12 cellular contexts compared by ENCODE assay signal in the genomic region with DNA sequence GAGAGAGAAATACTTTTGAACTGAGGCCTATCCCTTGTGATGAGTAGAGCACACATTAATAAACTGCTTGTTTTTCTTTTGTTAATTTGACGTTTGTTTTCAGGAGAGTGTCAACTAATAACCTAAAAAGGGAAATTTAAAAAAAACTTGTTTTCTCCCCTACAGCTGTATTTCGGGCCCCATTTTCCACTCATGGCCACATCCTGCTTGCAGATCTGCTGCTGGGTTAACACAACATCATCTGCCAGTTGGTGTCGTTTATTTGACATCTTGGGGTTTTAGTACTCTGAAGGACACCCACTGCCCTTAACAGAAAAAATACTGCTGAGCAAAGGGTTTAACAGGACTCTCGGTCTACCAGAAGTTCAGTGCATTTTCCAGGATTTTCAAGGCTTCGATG. TPM values are rescaled to one million over a fixed set of nuclear protein-coding genes. Genes with fewer than 3 reads are reported as not detected.
A peak's percentile ranks its signal among the peaks of the same experiment; 100 is the strongest.
DNase-seq lines count a peak whose midpoint lies in the region; ATAC-seq lines count a peak whose summit lies in the region.
"Had no signal": no experiment of that assay in that cellular context is flagged by ENCODE, and none has a peak within 500 bp of the region (broad histone marks: within the 10 kb centered on the region; RNA-seq: fewer than 3 reads in every experiment).

No MANE protein-coding gene starts in this region.

- DNase-seq in activated CD8-positive, alpha-beta memory T cell treated with anti-CD3 and anti-CD28 coated beads, Interleukin-2, amount 10 ng/mL, durations not matched to agents 7 days and 5 days: peak; percentile 87
- no peak for DNase-seq in activated CD8-positive, alpha-beta memory T cell treated with anti-CD3 and anti-CD28 coated beads for 24 hours
- peak; percentile 33 for DNase-seq in activated CD8-positive, alpha-beta memory T cell treated with anti-CD3 and anti-CD28 coated beads, Interleukin-2, amount 50 U/mL, for 4 hours
- DNase-seq in stimulated activated naive CD8-positive, alpha-beta T cell treated with anti-CD3 and anti-CD28 coated beads, Interleukin-15, Interleukin-2, amounts not matched to agents 100 U/mL and 50 U/mL, for 24 hours: peak; percentile 33
- no peak for DNase-seq in NCI-H2227 (lab: John Stamatoyannopoulos, UW; ENCODE audit: unreplicated experiment)
- DNase-seq in DMS53 (lab: John Stamatoyannopoulos, UW): no peak
- no peak for DNase-seq in caudate nucleus (lab: John Stamatoyannopoulos, UW)
- DNase-seq: islet precursor cell had no signal

- H3K27me3 ChIP-seq in mononuclear cell (ENCODE audit: insufficient read depth, low read length): no peaks in the 10 kb centered on the region

- no peak overlapping the region for H3K27ac ChIP-seq in caudate nucleus (ENCODE audit: low read depth, low read length)
- H3K27ac ChIP-seq: A549 had no signal

- H3K27ac Mint-ChIP-seq in activated CD8-positive, alpha-beta memory T cell treated with anti-CD3 and anti-CD28 coated beads, Interleukin-2, amount 10 ng/mL, durations not matched to agents 7 days and 5 days: peak overlapping the region; percentile 92

- peaks cover 9% of the 10 kb centered on the region for H3K4me1 ChIP-seq in mononuclear cell (ENCODE audit: insufficient read depth, low read length)
- H3K4me1 ChIP-seq: A549 had no signal

- H3K4me3 Mint-ChIP-seq in activated CD8-positive, alpha-beta memory T cell treated with anti-CD3 and anti-CD28 coated beads, Interleukin-2, amount 10 ng/mL, durations not matched to agents 7 days and 5 days: peak overlapping the region; percentile 89

- H3K36me3 Mint-ChIP-seq in activated CD8-positive, alpha-beta memory T cell treated with anti-CD3 and anti-CD28 coated beads, Interleukin-2, amount 10 ng/mL, durations not matched to agents 7 days and 5 days: peaks cover 32% of the 10 kb centered on the region

- no peaks in the 10 kb centered on the region for H3K9me3 ChIP-seq in mononuclear cell (ENCODE audit: low read depth, low read length)
- H3K9me3 ChIP-seq: A549 had no signal

- peaks cover 28% of the 10 kb centered on the region for H3K4me1 Mint-ChIP-seq in activated CD8-positive, alpha-beta memory T cell treated with anti-CD3 and anti-CD28 coated beads, Interleukin-2, amount 10 ng/mL, durations not matched to agents 7 days and 5 days

- H3K9me3 Mint-ChIP-seq in activated CD8-positive, alpha-beta memory T cell treated with anti-CD3 and anti-CD28 coated beads, Interleukin-2, amount 10 ng/mL, durations not matched to agents 7 days and 5 days (ENCODE audit: low read depth): peaks cover 4% of the 10 kb centered on the region

- CTCF ChIA-PET in activated CD8-positive, alpha-beta memory T cell treated with anti-CD3 and anti-CD28 coated beads, Interleukin-2, amount 10 ng/mL, durations not matched to agents 7 days and 5 days (lab: Charles Lee): interaction anchor here (2.3 kb wide), 1 partner anchor 79 kb away, joined by 8 read pairs; a partner anchor contains a TSS

- H3K27me3 Mint-ChIP-seq in activated CD8-positive, alpha-beta memory T cell treated with anti-CD3 and anti-CD28 coated beads, Interleukin-2, amount 10 ng/mL, durations not matched to agents 7 days and 5 days: no peaks in the 10 kb centered on the region

- ATAC-seq in activated CD8-positive, alpha-beta memory T cell treated with anti-CD3 and anti-CD28 coated beads, Interleukin-2, amount 10 ng/mL, durations not matched to agents 7 days and 5 days: peak; percentile 68
- peak; percentile 59 for ATAC-seq in stimulated activated naive CD8-positive, alpha-beta T cell treated with anti-CD3 and anti-CD28 coated beads, Interleukin-15, Interleukin-2, amounts not matched to agents 100 U/mL and 50 U/mL, for 24 hours
- ATAC-seq: A549 had no signal

- H3K4me3 ChIP-seq in mononuclear cell (ENCODE audit: low read length): peak overlapping the region; percentile 41
- H3K4me3 ChIP-seq: A549 had no signal

RNA-seq across cellular contexts. Expression of a gene that starts 0.8 kb away (rescaled TPM):
- 10 to 100 TPM; 57.8 to 59.4 TPM for total RNA-seq in activated CD8-positive, alpha-beta memory T cell treated with anti-CD3 and anti-CD28 coated beads, Interleukin-2, amount 10 ng/mL, durations not matched to agents 7 days and 5 days
- total RNA-seq in mononuclear cell: 35.6 TPM
- total RNA-seq: fibroblast of lung, osteocyte had no signal

Comparison
In these comparisons a context has a peak if more than half of its experiments do, and no peak if none do; other contexts are left out.
1. DNase-seq: peak in activated CD8-positive, alpha-beta memory T cell treated with anti-CD3 and anti-CD28 coated beads, Interleukin-2, amount 10 ng/mL, durations not matched to agents 7 days and 5 days (single experiment), activated CD8-positive, alpha-beta memory T cell treated with anti-CD3 and anti-CD28 coated beads, Interleukin-2, amount 50 U/mL, for 4 hours (single experiment) and stimulated activated naive CD8-positive, alpha-beta T cell treated with anti-CD3 and anti-CD28 coated beads, Interleukin-15, Interleukin-2, amounts not matched to agents 100 U/mL and 50 U/mL, for 24 hours (single experiment); none in activated CD8-positive, alpha-beta memory T cell treated with anti-CD3 and anti-CD28 coated beads for 24 hours (single experiment), NCI-H2227 (single experiment), DMS53 (single experiment) and caudate nucleus (0 of 61).